Comparison of ENCODE assay signal across 20 cellular contexts in genomic region chr15:50339717-50340116, GRCh38.
"Had no signal": no experiment of that assay in that cellular context is flagged by ENCODE, and none has a peak within 500 bp of the region (broad histone marks: within the 10 kb centered on the region; RNA-seq: fewer than 3 reads in every experiment).

No MANE protein-coding gene starts in this region.

- H3K4me3 Mint-ChIP-seq: natural killer cell, neural crest cell had no signal

- H3K36me3 ChIP-seq: ovary, right atrium auricular region, sigmoid colon had no signal

- H3K27me3 ChIP-seq: heart left ventricle, ovary, right atrium auricular region, sigmoid colon had no signal

- H3K4me3 ChIP-seq: heart left ventricle, mucosa of descending colon, ovary, right atrium auricular region, sigmoid colon, skin epidermis had no signal

- H3K4me1 ChIP-seq: right atrium auricular region, sigmoid colon had no signal

- ATAC-seq: esophagus mucosa, heart left ventricle, left lobe of liver, mucosa of descending colon, natural killer cell had no signal

- H3K9me3 Mint-ChIP-seq: natural killer cell, neural crest cell had no signal

- H3K9me3 ChIP-seq: heart left ventricle, mucosa of descending colon, ovary, right atrium auricular region, sigmoid colon had no signal

- H3K27ac ChIP-seq: heart left ventricle, ovary, right atrium auricular region, sigmoid colon, skin epidermis had no signal

- FAIRE-seq: endometrium, frontal cortex, islet of Langerhans, urothelium cell line had no signal

- DNase-seq: effector memory CD4-positive, alpha-beta T cell; heart left ventricle; hippocampal formation; mucosa of descending colon; natural killer cell; nucleus accumbens; ovary; sigmoid colon; stimulated activated CD4-positive, alpha-beta T cell treated with anti-CD3 and anti-CD28 coated beads, Interleukin-12 subunit alpha, Interleukin-12 subunit beta, amount 100 ng/mL, for 4 hours; stimulated activated naive CD4-positive, alpha-beta T cell treated with Interleukin-2 at 50 U/mL for 16 hours; trophoblast cell had no signal

- H3K36me3 Mint-ChIP-seq: natural killer cell had no signal

- H3K4me1 Mint-ChIP-seq: neural crest cell had no signal
